In the genomic region with DNA sequence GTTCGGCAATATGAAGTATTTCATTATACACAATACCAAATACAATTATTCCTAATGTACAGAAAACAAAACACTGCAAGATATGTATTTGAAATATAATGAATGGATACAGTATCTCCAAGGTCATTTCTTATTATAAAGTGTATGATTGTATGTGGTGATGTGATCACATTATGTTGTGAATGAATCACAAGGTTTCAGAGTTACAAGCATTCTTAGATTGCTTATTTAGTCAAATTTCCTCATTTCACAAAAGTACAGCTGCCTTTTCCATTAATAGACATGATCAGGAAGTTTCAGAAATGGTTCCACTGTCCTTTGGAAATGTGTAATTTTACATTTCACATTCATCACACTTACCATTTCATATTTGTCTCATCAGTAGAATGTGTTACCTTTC, we compare ENCODE assay signal across 21 cellular contexts.
"Had no signal": no experiment of that assay in that cellular context is flagged by ENCODE, and none has a peak within 500 bp of the region (broad histone marks: within the 10 kb centered on the region; RNA-seq: fewer than 3 reads in every experiment).

No MANE protein-coding gene starts in this region.

- H3K4me1 Mint-ChIP-seq: activated naive CD4-positive, alpha-beta T cell treated with anti-CD3 and anti-CD28 coated beads, Interleukin-2, amount 10 ng/mL, durations not matched to agents 7 days and 5 days; nephron progenitor cell had no signal

- H3K4me3 ChIP-seq: adrenal gland, dorsolateral prefrontal cortex, gastrocnemius medialis, heart left ventricle, left ventricle myocardium inferior, vagina had no signal

- H3K9me3 Mint-ChIP-seq: activated naive CD4-positive, alpha-beta T cell treated with anti-CD3 and anti-CD28 coated beads, Interleukin-2, amount 10 ng/mL, durations not matched to agents 7 days and 5 days; activated T-cell treated with anti-CD3 and anti-CD28 coated beads, Interleukin-2, amount 50 U/mL, for 4 hours had no signal

- H3K27me3 ChIP-seq: adrenal gland, gastrocnemius medialis, heart left ventricle, vagina had no signal

- H3K9me3 ChIP-seq: adrenal gland, gastrocnemius medialis, heart left ventricle, left ventricle myocardium inferior, vagina had no signal

- H3K4me1 ChIP-seq: gastrocnemius medialis, vagina had no signal

- H3K27ac ChIP-seq: adrenal gland, dorsolateral prefrontal cortex, epithelial cell of prostate, gastrocnemius medialis, heart left ventricle, left ventricle myocardium inferior, vagina had no signal

- H3K4me3 Mint-ChIP-seq: activated CD4-positive, alpha-beta memory T cell treated with anti-CD3 and anti-CD28 coated beads for 36 hours; activated naive CD4-positive, alpha-beta T cell treated with anti-CD3 and anti-CD28 coated beads, Interleukin-2, amount 10 ng/mL, durations not matched to agents 7 days and 5 days; activated T-cell treated with anti-CD3 and anti-CD28 coated beads, Interleukin-2, amount 50 U/mL, for 4 hours; nephron progenitor cell had no signal

- ATAC-seq: activated T-cell treated with anti-CD3 and anti-CD28 coated beads, Interleukin-2, amount 50 U/mL, for 4 hours; gastrocnemius medialis; heart left ventricle had no signal

- H3K36me3 Mint-ChIP-seq: activated CD4-positive, alpha-beta memory T cell treated with anti-CD3 and anti-CD28 coated beads for 36 hours; activated naive CD4-positive, alpha-beta T cell treated with anti-CD3 and anti-CD28 coated beads, Interleukin-2, amount 10 ng/mL, durations not matched to agents 7 days and 5 days had no signal

- H3K36me3 ChIP-seq: adrenal gland, gastrocnemius medialis, heart left ventricle, left ventricle myocardium inferior, vagina had no signal

- DNase-seq: activated CD4-positive, alpha-beta memory T cell treated with anti-CD3 and anti-CD28 coated beads for 36 hours; activated effector memory CD4-positive, alpha-beta T cell treated with Interleukin-2 at 50 U/mL for 16 hours; activated naive CD4-positive, alpha-beta T cell treated with anti-CD3 and anti-CD28 coated beads, Interleukin-2, amount 10 ng/mL, durations not matched to agents 7 days and 5 days; activated T-cell treated with anti-CD3 and anti-CD28 coated beads, Interleukin-2, amount 50 U/mL, for 4 hours; adrenal gland; dorsolateral prefrontal cortex; gastrocnemius medialis; heart left ventricle; left ventricle myocardium inferior; nephron progenitor cell; nucleus accumbens; posterior cingulate gyrus; stimulated activated CD4-positive, alpha-beta T cell treated with anti-CD3 and anti-CD28 coated beads, Interleukin-12 subunit alpha, Interleukin-12 subunit beta, amount 100 ng/mL, for 4 hours; stimulated activated CD4-positive, alpha-beta T cell treated with anti-CD3 and anti-CD28 coated beads, Interleukin-1b, Interleukin-23, amount 100 ng/mL, for 48 hours; stimulated activated CD8-positive, alpha-beta memory T cell treated with anti-CD3 and anti-CD28 coated beads, Interleukin-4, amount 100 ng/mL, for 48 hours; stimulated activated naive CD4-positive, alpha-beta T cell treated with Interleukin-2 at 50 U/mL for 16 hours; SW 1271; T-helper 2 cell; trophoblast cell had no signal

- H3K27ac Mint-ChIP-seq: activated CD4-positive, alpha-beta memory T cell treated with anti-CD3 and anti-CD28 coated beads for 36 hours; activated naive CD4-positive, alpha-beta T cell treated with anti-CD3 and anti-CD28 coated beads, Interleukin-2, amount 10 ng/mL, durations not matched to agents 7 days and 5 days; nephron progenitor cell had no signal
